In the genomic region with DNA sequence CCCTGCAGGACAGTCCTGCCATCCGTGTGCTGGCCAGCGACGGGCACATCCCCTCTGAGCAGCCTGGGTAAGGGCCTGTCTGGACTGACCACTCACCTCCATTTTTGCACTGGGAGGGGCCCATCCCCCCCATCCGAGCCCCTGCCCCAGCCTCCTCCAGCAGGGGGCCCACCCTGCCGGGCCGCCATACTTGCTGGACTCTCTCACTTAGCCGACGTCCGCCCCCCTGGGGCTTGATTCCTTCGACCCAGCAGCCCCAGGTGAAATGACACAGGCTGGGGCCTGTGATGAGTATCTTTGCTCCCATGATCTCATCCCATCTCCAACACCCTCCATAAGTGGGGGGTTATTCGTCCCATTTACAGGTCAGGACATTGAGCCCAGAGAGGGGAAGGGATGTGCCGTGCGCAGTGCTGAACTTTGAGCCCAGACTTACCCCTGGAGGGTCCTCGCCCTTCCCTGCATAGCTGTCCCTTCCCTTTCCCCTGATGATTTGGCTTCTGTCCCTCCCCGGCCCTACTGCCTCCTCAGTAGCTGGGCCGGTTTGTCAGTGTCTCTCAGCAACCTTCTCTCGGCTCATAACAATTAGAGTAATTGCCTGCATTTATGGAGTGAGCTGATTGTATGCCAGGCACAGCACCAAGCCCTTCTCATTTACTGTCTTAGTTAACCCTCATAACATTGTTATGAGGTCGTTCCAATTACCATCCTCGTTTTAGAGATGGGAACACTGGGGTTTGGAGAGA, we compare ENCODE assay signal across 9 cellular contexts.
DNase-seq lines count a peak whose midpoint lies in the region; ATAC-seq lines count a peak whose summit lies in the region.
"Had no signal": no experiment of that assay in that cellular context is flagged by ENCODE, and none has a peak within 500 bp of the region (broad histone marks: within the 10 kb centered on the region; RNA-seq: fewer than 3 reads in every experiment).

No MANE protein-coding gene starts in this region.

- H3K36me3 ChIP-seq in NT2/D1 (ENCODE audit: insufficient read depth, insufficient read length, low read length): no peaks in the 10 kb centered on the region

- no peaks in the 10 kb centered on the region for H3K27me3 ChIP-seq in NT2/D1 (ENCODE audit: insufficient read depth, insufficient read length)

- ATAC-seq in HG03342 (IDR thresholded peaks at IDR 0.05; ENCODE audit: unreplicated experiment): no peak
- ATAC-seq: sciatic nerve had no signal

- no peaks in the 10 kb centered on the region for H3K9me3 ChIP-seq in NT2/D1 (ENCODE audit: insufficient read depth, low read length)

- H3K4me3 ChIP-seq in NT2/D1 (ENCODE audit: insufficient read length, low read depth): no peak overlapping the region
- H3K4me3 ChIP-seq: GM12878 had no signal

- peak overlapping the region; percentile 57 for H3K9ac ChIP-seq in NT2/D1 (ENCODE audit: insufficient read length, low read depth)

- peaks cover 62% of the 10 kb centered on the region for H3K4me1 ChIP-seq in NT2/D1 (ENCODE audit: insufficient read depth, insufficient read length)

- DNase-seq in COR-L47 (lab: John Stamatoyannopoulos, UW): peak; percentile 39
- DNase-seq in NT2/D1 (ENCODE audit: low read depth, low spot score): no peak
- DNase-seq in medulla oblongata (ENCODE audit: extremely low spot score): peak; percentile 33
- DNase-seq in SIG-M5 (lab: John Stamatoyannopoulos, UW): no peak
- DNase-seq in T-helper 2 cell: no peak
- DNase-seq: NCI-H526 treated with DMSO at 0.1 percent for 48 hours had no signal

Comparison
In these comparisons a context has a peak if more than half of its experiments do, and no peak if none do; other contexts are left out.
1. DNase-seq: peak in COR-L47 (single experiment) and medulla oblongata (single experiment); none in NT2/D1 (single experiment), SIG-M5 (single experiment) and T-helper 2 cell (0 of 5).